Comparison of ENCODE assay signal across 8 cellular contexts in the genomic region with DNA sequence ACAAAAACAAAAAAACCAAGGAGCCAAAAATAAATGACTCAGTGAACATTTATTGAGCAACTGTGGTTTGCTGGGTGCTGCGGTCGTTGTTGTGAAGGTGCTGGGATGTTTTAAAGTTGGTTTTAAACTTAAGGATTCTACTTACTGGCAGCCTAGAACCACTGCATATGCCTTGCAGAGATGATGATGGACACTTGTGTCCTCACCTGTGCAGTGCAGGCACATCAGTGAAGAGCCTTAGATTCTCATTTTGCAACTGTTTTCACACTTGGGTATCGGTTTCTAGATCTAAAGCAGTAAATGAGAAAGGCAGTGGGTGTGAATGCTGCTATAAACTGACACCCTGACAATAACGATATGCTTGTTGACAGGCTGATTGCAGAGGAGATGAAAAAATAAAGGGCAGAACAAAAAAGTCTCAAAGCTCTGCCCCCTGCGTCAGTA.
DNase-seq lines count a peak whose midpoint lies in the region; ATAC-seq and TF ChIP-seq lines count a peak whose summit lies in the region.

No MANE protein-coding gene starts in this region.

- H3K36me3 ChIP-seq in Peyer's patch (no peaks in the 10 kb centered on the region), left lung (no peaks in the 10 kb centered on the region)

- intact Hi-C loops in left lung (cut with DNase I) = no loop called here

- H3K27me3 ChIP-seq in Peyer's patch = no peaks in the 10 kb centered on the region
- no peaks in the 10 kb centered on the region for H3K27me3 ChIP-seq in left lung

- no peak for TF ChIP-seq POLR2A in Peyer's patch (IDR thresholded peaks at IDR 0.05)

- TF ChIP-seq CTCF in Peyer's patch (IDR thresholded peaks at IDR 0.05) (no peak), left lung (IDR thresholded peaks at IDR 0.05) (no peak)

- ATAC-seq in HG02798 (IDR thresholded peaks at IDR 0.05; ENCODE audit: poor library complexity, unreplicated experiment) (peak; percentile 92), left lung (no peak)

- H3K27ac ChIP-seq in Peyer's patch = peak overlapping the region in 3 of 4 donors; percentile 13 to 61 (median 27)
- peak overlapping the region in 1 of 2 donors; percentile 80 for H3K27ac ChIP-seq in left lung

- peak; percentile 36 for DNase-seq in stimulated activated CD4-positive, alpha-beta T cell treated with anti-CD3 and anti-CD28 coated beads, Interleukin-4, amount 100 ng/mL, for 24 hours
- no peak for DNase-seq in stimulated activated CD4-positive, alpha-beta T cell treated with anti-CD3 and anti-CD28 coated beads, Interleukin-12 subunit alpha, Interleukin-12 subunit beta, amount 100 ng/mL, for 4 hours
- DNase-seq in Peyer's patch = no peak
- no peak for DNase-seq in left lung
- DNase-seq in nucleus accumbens (lab: John Stamatoyannopoulos, UW) = no peak
- no peak for DNase-seq in NCI-H146 treated with DMSO at 0.1 percent for 48 hours (lab: John Stamatoyannopoulos, UW; ENCODE audit: unreplicated experiment)
- DNase-seq in NOMO-1 treated with DMSO at 0.1 percent for 48 hours (lab: John Stamatoyannopoulos, UW; ENCODE audit: unreplicated experiment) = no peak

- no peaks in the 10 kb centered on the region for H3K9me3 ChIP-seq in Peyer's patch
- H3K9me3 ChIP-seq in left lung = no peaks in the 10 kb centered on the region

- H3K4me1 ChIP-seq in Peyer's patch = peaks cover 0 to 20% (median 2%) of the 10 kb centered on the region in 4 donors
- peaks cover 36 to 77% of the 10 kb centered on the region in 2 donors for H3K4me1 ChIP-seq in left lung

- H3K4me3 ChIP-seq in Peyer's patch (no peak overlapping the region), left lung (no peak overlapping the region)
